Comparison of ENCODE assay signal across 8 cellular contexts in genomic region chr2:7007846-7008741, GRCh38.
DNase-seq lines count a peak whose midpoint lies in the region; ATAC-seq and TF ChIP-seq lines count a peak whose summit lies in the region.

No MANE protein-coding gene starts in this region.

- DNase-seq in NCI-H2029 (lab: John Stamatoyannopoulos, UW): peak; percentile 71
- DNase-seq in cerebellum (ENCODE audit: low spot score): peak; percentile 73
- DNase-seq in lung microvascular endothelial cell (ENCODE audit: low read depth in 2 of 2): peak; percentile 23 to 67
- peak; percentile 90 for DNase-seq in testis
- no peak for DNase-seq in NCI-H345 (lab: John Stamatoyannopoulos, UW)
- DNase-seq in NCI-H446 (lab: John Stamatoyannopoulos, UW): no peak

- H3K4me1 ChIP-seq in testis: peaks cover 31% of the 10 kb centered on the region

- peak; percentile 23 for ATAC-seq in GM19468 (IDR thresholded peaks at IDR 0.05; ENCODE audit: extremely low read depth, unreplicated experiment)
- no peak for ATAC-seq in HG02571 (IDR thresholded peaks at IDR 0.05; ENCODE audit: unreplicated experiment)

- no peaks in the 10 kb centered on the region for H3K9me3 ChIP-seq in testis

- WGBS in testis, 2 donors: 35 to 61% methylated on average over 14 to 24 of the region's 24 CpGs

- H3K27me3 ChIP-seq in testis: no peaks in the 10 kb centered on the region

- TF ChIP-seq POLR2A in testis (IDR thresholded peaks at IDR 0.05): no peak

- intact Hi-C loops in testis (cut with DNase I; ENCODE audit: low total_unique reads): no loop called here

- H3K27ac ChIP-seq in testis: peak overlapping the region; percentile 31 to 82

- no peaks in the 10 kb centered on the region for H3K36me3 ChIP-seq in testis (ENCODE audit: low read depth, missing control alignments)

- peak in 1 of 3 experiments; percentile 7 for TF ChIP-seq CTCF in testis (IDR thresholded peaks at IDR 0.05)

- H3K4me3 ChIP-seq in testis: no peak overlapping the region

Comparison
In these comparisons a context has a peak if more than half of its experiments do, and no peak if none do; other contexts are left out.
1. DNase-seq: peak in NCI-H2029 (single experiment), cerebellum (single experiment), lung microvascular endothelial cell (2 of 2) and testis (single experiment); none in NCI-H345 (single experiment) and NCI-H446 (0 of 2).